8 cellular contexts compared by ENCODE assay signal in the genomic region with DNA sequence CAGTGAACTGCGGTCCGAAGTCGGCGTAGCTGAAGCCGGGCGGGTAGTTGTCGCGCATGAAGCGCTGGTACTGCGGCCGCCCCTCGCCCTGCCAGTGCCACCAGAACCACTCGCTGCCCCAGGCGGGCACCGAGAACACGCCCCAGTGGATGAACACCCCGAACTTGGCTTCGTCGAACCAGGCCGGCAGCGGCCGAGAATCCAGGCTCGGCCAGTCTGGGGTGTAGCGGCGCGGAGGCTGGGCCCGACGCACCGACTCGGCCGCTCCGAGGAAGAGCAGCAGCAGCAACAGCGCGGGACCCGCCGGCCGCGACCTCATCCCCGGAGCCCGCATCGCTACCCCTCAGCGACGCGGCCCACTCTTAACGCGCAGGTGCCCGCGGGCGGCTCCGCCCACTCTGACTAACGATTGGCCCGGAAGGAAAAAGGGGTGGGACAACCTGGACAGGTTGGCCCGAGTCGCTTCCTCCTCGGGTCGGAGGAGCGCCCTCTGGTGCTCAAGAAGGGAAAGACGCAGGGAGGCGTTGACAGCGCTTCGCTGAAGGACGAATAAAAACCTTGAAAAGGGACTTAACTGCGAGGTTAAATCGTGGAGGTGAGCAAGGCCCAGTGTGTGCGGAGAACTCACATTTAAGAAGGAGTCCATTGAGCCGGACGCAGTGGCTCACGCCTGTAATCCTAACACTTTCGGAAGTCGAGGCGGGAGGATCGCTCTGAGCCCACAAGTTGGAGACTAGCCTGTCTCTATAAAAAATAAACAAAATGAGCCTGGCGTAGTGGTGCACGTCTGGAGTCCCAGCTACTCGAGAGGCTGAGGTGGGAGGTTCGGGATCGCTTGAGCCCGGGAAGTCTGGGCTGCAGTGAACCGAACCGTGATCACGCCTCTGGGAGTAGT. TPM values are rescaled to one million over a fixed set of nuclear protein-coding genes. Genes with fewer than 3 reads are reported as not detected.
DNase-seq lines count a peak whose midpoint lies in the region; ATAC-seq and TF ChIP-seq lines count a peak whose summit lies in the region.

Gene FUCA1 (minus strand): TSS at position 338 of the 895 bp plus-strand sequence. CDS start 4 bp downstream, at position 334.

- H3K36me3 Mint-ChIP-seq in H9 (ENCODE audit: insufficient read depth in 1 of 3, low read depth in 3 of 3) = peaks cover 0 to 3% (median 0%) of the 10 kb centered on the region in 3 experiments; a peak in 1 of 7 replicates

- H3K23ac ChIP-seq in H9 (ENCODE audit: insufficient read length, low read depth, low read length) = no peak within 1 kb of the TSS

- H3K27me3 ChIP-seq in H9 (ENCODE audit: insufficient read depth, low read length) (peaks cover 3% of the 10 kb centered on the region; the same call in 1 of the 2 replicates), MG63 (no peaks in the 10 kb centered on the region), gastroesophageal sphincter (no peaks in the 10 kb centered on the region), neutrophil (peaks cover 4% of the 10 kb centered on the region)

- no peak within 1 kb of the TSS; a peak in 1 of 7 replicates for H3K27ac Mint-ChIP-seq in H9

- H3K4me3 ChIP-seq in MG63 = peak within 1 kb of the TSS; percentile 58
- H3K4me3 ChIP-seq in gastroesophageal sphincter = peak within 1 kb of the TSS; percentile 53 to 77
- H3K4me3 ChIP-seq in neutrophil (ENCODE audit: low read depth in 1 of 2, low read length in 1 of 2) = peak within 1 kb of the TSS; percentile 88

- H2BK5ac ChIP-seq in H9 (ENCODE audit: insufficient read length, low read length) = no peak within 1 kb of the TSS

- no peak within 1 kb of the TSS for H4K8ac ChIP-seq in H9 (replicated peaks; ENCODE audit: insufficient read length, low read depth, low read length)

- no peak within 1 kb of the TSS for H2BK20ac ChIP-seq in H9 (ENCODE audit: low read depth, low read length, poor library complexity, severe bottlenecking)

- peak within 1 kb of the TSS; percentile 69 to 84 for H3K4me3 Mint-ChIP-seq in H9

- no peak within 1 kb of the TSS; the same call in 1 of the 2 replicates for H2BK15ac ChIP-seq in H9 (ENCODE audit: low read depth, low read length)

- H3K27ac ChIP-seq in H9 (ENCODE audit: insufficient read length, low read depth, low read length) (no peak within 1 kb of the TSS), gastroesophageal sphincter (peak within 1 kb of the TSS; percentile 2 to 84 (median 84)), neutrophil (peak within 1 kb of the TSS; percentile 84), substantia nigra (ENCODE audit: low read depth, low read length, poor library complexity, severe bottlenecking) (peak within 1 kb of the TSS; percentile 67)

- H3K36me3 ChIP-seq in MG63 (no peaks in the 10 kb centered on the region), gastroesophageal sphincter (peaks cover 0 to 25% of the 10 kb centered on the region in 2 donors), neutrophil (peaks cover 7% of the 10 kb centered on the region)

- H2BK120ac ChIP-seq in H9 (ENCODE audit: low read depth, low read length, poor library complexity, severe bottlenecking) = no peak within 1 kb of the TSS

- H3K27me3 Mint-ChIP-seq in H9 (ENCODE audit: low read depth) = peaks cover 38% of the 10 kb centered on the region

- peak; percentile 52 to 63 for TF ChIP-seq POLR2A in gastroesophageal sphincter (IDR thresholded peaks at IDR 0.05)

- H3K79me1 ChIP-seq in H9 (ENCODE audit: insufficient read depth, low read depth, low read length, poor library complexity, severe bottlenecking) = no peaks in the 10 kb centered on the region

- no peak within 1 kb of the TSS for H3K14ac ChIP-seq in H9 (ENCODE audit: insufficient read depth, low read length)

- H3T11ph ChIP-seq in H9 (ENCODE audit: low read length) = no peak within 1 kb of the TSS

- no peaks in the 10 kb centered on the region for H4K20me1 ChIP-seq in H9 (ENCODE audit: control insufficient read depth, insufficient read depth, insufficient read length)

- no peak within 1 kb of the TSS for H2BK12ac ChIP-seq in H9 (ENCODE audit: insufficient read length, low read depth, low read length)

- H3K9me3 Mint-ChIP-seq in H9 = peaks cover 0 to 3% of the 10 kb centered on the region in 2 experiments; a peak in 1 of 5 replicates

- H3K9me3 ChIP-seq in H9 (ENCODE audit: control insufficient read depth, low read depth, low read length) = no peaks in the 10 kb centered on the region
- H3K9me3 ChIP-seq in MG63 = no peaks in the 10 kb centered on the region
- no peaks in the 10 kb centered on the region for H3K9me3 ChIP-seq in gastroesophageal sphincter
- H3K9me3 ChIP-seq in neutrophil = no peaks in the 10 kb centered on the region

- no peak within 1 kb of the TSS for H2AK5ac ChIP-seq in H9 (ENCODE audit: insufficient read length, low read length)

- no peak within 1 kb of the TSS for H3K9ac ChIP-seq in H9 (ENCODE audit: extremely low read depth, insufficient read length, low read length)

- WGBS in H9 (ENCODE audit: extremely low coverage, insufficient read length, low lambda C conversion rate) = no CpG with 5 or more reads among the region's 81 CpGs
- 3 to 12% methylated on average over 12 to 19 of the region's 81 CpGs for WGBS in gastroesophageal sphincter (ENCODE audit: low coverage in 1 of 2), 2 donors

- H2AFZ ChIP-seq in H9 (ENCODE audit: low read length) = no peak within 1 kb of the TSS

- DNase-seq in GDM1 (lab: John Stamatoyannopoulos, UW) (peak; percentile 85), H9 (peak; percentile 97), MG63 (peak; percentile 79), SIG-M5 treated with dmso at 0.1 percent for 504 hours (lab: John Stamatoyannopoulos, UW; ENCODE audit: unreplicated experiment) (peak; percentile 84), substantia nigra (lab: John Stamatoyannopoulos, UW) (peak; percentile 28 to 95 (median 86))
- peak; percentile 96 for DNase-seq in activated naive CD4-positive, alpha-beta T cell treated with Interleukin-2 at 50 U/mL for 16 hours

- ATAC-seq in gastroesophageal sphincter = peak; percentile 99

- TF ChIP-seq CTCF in H9 (conservative IDR thresholded peaks at IDR 0.05) (peak; percentile 96), gastroesophageal sphincter (IDR thresholded peaks at IDR 0.05) (peak; percentile 84 to 96 (median 94)), neutrophil (IDR thresholded peaks at IDR 0.05) (peak; percentile 98)

- H3K18ac ChIP-seq in H9 (ENCODE audit: insufficient read length, low read depth, low read length) = no peak within 1 kb of the TSS

- H4K91ac ChIP-seq in H9 (ENCODE audit: insufficient read length, low read depth, low read length) = no peak within 1 kb of the TSS

- H3K4ac ChIP-seq in H9 (ENCODE audit: low read depth, low read length) = no peak within 1 kb of the TSS

- peak within 1 kb of the TSS; percentile 48 for H3K4me2 ChIP-seq in H9 (ENCODE audit: insufficient read depth, insufficient read length, low read length)

- H3K56ac ChIP-seq in H9 (ENCODE audit: insufficient read length, low read depth, low read length) = no peak within 1 kb of the TSS

- peaks cover 6% of the 10 kb centered on the region for H3K23me2 ChIP-seq in H9 (ENCODE audit: insufficient read length, low read depth, low read length, poor library complexity, severe bottlenecking)

- peaks cover 5 to 14% of the 10 kb centered on the region in 2 experiments for H3K4me1 Mint-ChIP-seq in H9

- no peak within 1 kb of the TSS for H4K5ac ChIP-seq in H9 (ENCODE audit: insufficient read length, low read depth, low read length)

- no peak for TF ChIP-seq EP300 in gastroesophageal sphincter (IDR thresholded peaks at IDR 0.05)

- H3K79me2 ChIP-seq in H9 (ENCODE audit: insufficient read depth, low read length) = no peaks in the 10 kb centered on the region

- H3K4me1 ChIP-seq in H9 (ENCODE audit: insufficient read depth, low read length) = no peaks in the 10 kb centered on the region
- peaks cover 0 to 26% (median 9%) of the 10 kb centered on the region in 3 donors for H3K4me1 ChIP-seq in gastroesophageal sphincter
- peaks cover 32 to 33% of the 10 kb centered on the region in 2 experiments for H3K4me1 ChIP-seq in neutrophil (ENCODE audit: control insufficient read depth in 1 of 2, insufficient read depth in 1 of 2, low read depth in 1 of 2, low read length in 1 of 2)

RNA-seq across cellular contexts. Expression of gene FUCA1, which starts in this region (rescaled TPM):
- 9.1 and 9.4 TPM in 2 replicates for total RNA-seq in H9 (2021)
- total RNA-seq in MG63 (2014; rRNA removed; shearing (Covaris generic); ENCODE audit: low replicate concordance) = 9.5 and 9.8 TPM in 2 replicates
- 10 to 100 TPM; 20.3 to 44.4 (median 23.5) TPM for total RNA-seq in gastroesophageal sphincter
